Comparison of ENCODE assay signal across 33 cellular contexts in genomic region chr2:11679491-11680130, GRCh38. TPM values are rescaled to one million over a fixed set of nuclear protein-coding genes. Genes with fewer than 3 reads are reported as not detected.
A peak's percentile ranks its signal among the peaks of the same experiment; 100 is the strongest.
DNase-seq lines count a peak whose midpoint lies in the region; TF ChIP-seq lines count a peak whose summit lies in the region.
"Had no signal": no experiment of that assay in that cellular context is flagged by ENCODE, and none has a peak within 500 bp of the region (broad histone marks: within the 10 kb centered on the region; RNA-seq: fewer than 3 reads in every experiment).

No MANE protein-coding gene starts in this region.

- H3K27ac ChIP-seq in osteoblast (ENCODE audit: low read depth, low read length) (no peak overlapping the region), stomach (no peak overlapping the region), Karpas-422 (ENCODE audit: low read length) (no peak overlapping the region), GM23248 (no peak overlapping the region)
- H3K27ac ChIP-seq: A549, esophagus squamous epithelium, foreskin keratinocyte, heart left ventricle, transverse colon had no signal

- H3K4me2 ChIP-seq in osteoblast (ENCODE audit: insufficient read depth, low read length) (no peak overlapping the region), Karpas-422 (ENCODE audit: low read depth, low read length, poor library complexity, severe bottlenecking) (no peak overlapping the region), GM23248 (ENCODE audit: unreplicated experiment) (no peak overlapping the region)
- H3K4me2 ChIP-seq: A549 had no signal

- no peaks in the 10 kb centered on the region for H3K9me3 ChIP-seq in osteoblast (ENCODE audit: low read depth, low read length)
- H3K9me3 ChIP-seq in stomach = peaks cover 0 to 4% (median 0%) of the 10 kb centered on the region in 4 donors
- no peaks in the 10 kb centered on the region for H3K9me3 ChIP-seq in Karpas-422 (ENCODE audit: low read length)
- H3K9me3 ChIP-seq in GM23248 (ENCODE audit: low read depth) = no peaks in the 10 kb centered on the region
- H3K9me3 ChIP-seq: A549, esophagus squamous epithelium, heart left ventricle, transverse colon had no signal

- TF ChIP-seq CTCF in osteoblast (IDR thresholded peaks at IDR 0.05; ENCODE audit: extremely low read depth, low read depth, low read length) = no peak
- TF ChIP-seq CTCF in stomach (IDR thresholded peaks at IDR 0.05) = no peak

- H3K4me1 ChIP-seq in osteoblast (ENCODE audit: insufficient read depth, low read length) (no peaks in the 10 kb centered on the region), stomach (peaks cover 0 to 19% (median 11%) of the 10 kb centered on the region in 4 donors), Karpas-422 (ENCODE audit: low read length) (no peaks in the 10 kb centered on the region), GM23248 (ENCODE audit: insufficient read depth) (no peaks in the 10 kb centered on the region)
- H3K4me1 ChIP-seq: esophagus squamous epithelium, foreskin keratinocyte, transverse colon had no signal

- peak; percentile 47 for DNase-seq in activated effector memory CD4-positive, alpha-beta T cell treated with anti-CD3 and anti-CD28 coated beads, Interleukin-2, amount 50 U/mL, for 16 hours
- DNase-seq in activated effector memory CD4-positive, alpha-beta T cell treated with Interleukin-2 at 50 U/mL for 16 hours = no peak
- DNase-seq in cerebellum (ENCODE audit: low spot score) (peak; percentile 73), osteoblast (ENCODE audit: insufficient read length, low spot score, missing footprints) (peak; percentile 34), stomach (peak; percentile 24), Karpas-422 (no peak), GM23248 (no peak)
- no peak for DNase-seq in stimulated activated CD4-positive, alpha-beta T cell treated with anti-CD3 and anti-CD28 coated beads, Interleukin-4, amount 100 ng/mL, for 24 hours
- DNase-seq: activated CD4-positive, alpha-beta memory T cell treated with anti-CD3 and anti-CD28 coated beads, Interleukin-2, amount 10 ng/mL, durations not matched to agents 7 days and 5 days; activated CD4-positive, alpha-beta T cell treated with anti-CD3 and anti-CD28 coated beads for 1 hour; activated CD8-positive, alpha-beta memory T cell treated with anti-CD3 and anti-CD28 coated beads, Interleukin-2, amount 50 U/mL, for 48 hours; Calu3; CD4-positive, CD25-positive, alpha-beta regulatory T cell; DND-41; esophagus squamous epithelium; foreskin keratinocyte; midbrain; naive thymus-derived CD4-positive, alpha-beta T cell; NCI-H1694 treated with DMSO at 0.1 percent for 48 hours; NCI-H510A; occipital lobe; Right ventricle myocardium superior; T-helper 2 cell; transverse colon had no signal

- no peaks in the 10 kb centered on the region for H4K20me1 ChIP-seq in osteoblast (ENCODE audit: insufficient read depth, low read length)
- 0 out of 2 replicates have a peak, but pooled peaks cover 3% of the 10 kb centered on the region for H4K20me1 ChIP-seq in Karpas-422 (ENCODE audit: insufficient read depth, low read depth, low read length)
- H4K20me1 ChIP-seq in GM23248 (ENCODE audit: insufficient read depth) = no peaks in the 10 kb centered on the region

- TF ChIP-seq POLR2A in stomach (IDR thresholded peaks at IDR 0.05) = no peak

- H3K4me3 ChIP-seq in osteoblast (ENCODE audit: insufficient read depth, low read length) = no peak overlapping the region
- H3K4me3 ChIP-seq in stomach = no peak overlapping the region
- no peak overlapping the region for H3K4me3 ChIP-seq in Karpas-422 (ENCODE audit: low read length)
- no peak overlapping the region for H3K4me3 ChIP-seq in GM23248
- H3K4me3 ChIP-seq: A549, esophagus squamous epithelium, heart left ventricle, K562, transverse colon had no signal

- H3F3A ChIP-seq in GM23248 (ENCODE audit: insufficient read depth) = no peaks in the 10 kb centered on the region

- no peak for TF ChIP-seq EP300 in stomach (IDR thresholded peaks at IDR 0.05)

- intact Hi-C loops in stomach (cut with DNase I; ENCODE audit: low total_unique reads) = no loop called here

- H3K9me2 ChIP-seq in Karpas-422 (replicated peaks; ENCODE audit: insufficient read depth, low read length) (no peaks in the 10 kb centered on the region), GM23248 (ENCODE audit: insufficient read depth) (no peaks in the 10 kb centered on the region)

- in situ Hi-C loops in GM23248 (cut with MboI) = no loop called here

- 76 to 80% (median 78%) methylated on average over 13 of the region's 13 CpGs for WGBS in stomach, 5 donors
- WGBS in GM23248 (ENCODE audit: low coverage in 1 of 2, low lambda C conversion rate in 2 of 2, missing lambda C conversion rate in 2 of 2), 2 experiments = 70 to 73% methylated on average over 13 of the region's 13 CpGs

- H3K27me3 ChIP-seq in osteoblast (ENCODE audit: insufficient read depth, low read length) = peaks cover 62% of the 10 kb centered on the region
- peaks cover 0 to 33% (median 27%) of the 10 kb centered on the region in 3 donors for H3K27me3 ChIP-seq in stomach
- no peaks in the 10 kb centered on the region for H3K27me3 ChIP-seq in Karpas-422 (ENCODE audit: low read length)
- peaks cover 51% of the 10 kb centered on the region for H3K27me3 ChIP-seq in GM23248 (replicated peaks; ENCODE audit: insufficient read depth)

- no peaks in the 10 kb centered on the region for H3K36me3 ChIP-seq in osteoblast (ENCODE audit: insufficient read depth, low read length)
- no peaks in the 10 kb centered on the region for H3K36me3 ChIP-seq in stomach
- no peaks in the 10 kb centered on the region for H3K36me3 ChIP-seq in Karpas-422 (ENCODE audit: insufficient read depth, low read length)
- H3K36me3 ChIP-seq in GM23248 (ENCODE audit: low read depth) = no peaks in the 10 kb centered on the region
- H3K36me3 ChIP-seq: esophagus squamous epithelium, heart left ventricle, transverse colon had no signal

- H3K9ac ChIP-seq in Karpas-422 (ENCODE audit: low read length) (no peak overlapping the region), GM23248 (no peak overlapping the region)

- H2AFZ ChIP-seq in osteoblast (ENCODE audit: low read length) (no peak overlapping the region), Karpas-422 (ENCODE audit: low read length) (no peak overlapping the region), GM23248 (no peak overlapping the region)

- no peaks in the 10 kb centered on the region for H3K79me2 ChIP-seq in osteoblast (ENCODE audit: insufficient read depth, low read length)
- H3K79me2 ChIP-seq in Karpas-422 (ENCODE audit: low read length) = no peaks in the 10 kb centered on the region
- no peaks in the 10 kb centered on the region for H3K79me2 ChIP-seq in GM23248 (ENCODE audit: insufficient read depth)

RNA-seq across cellular contexts. Expression of gene NTSR2, which starts 9.6 kb away (rescaled TPM):
- total RNA-seq in cerebellum (1.7 TPM), osteoblast (not detected in 2 replicates), stomach (not detected)
- polyA plus RNA-seq in stomach (not detected), GM23248 (2016; fragmentation: Nextera tagmentation; extraction: Ambion mirVana) (not detected in 2 replicates)
- not detected in 2 replicates for total RNA-seq in Karpas-422 (2014; rRNA removed; shearing (Covaris generic); ENCODE audit: low replicate concordance)
- not detected in 2 replicates for total RNA-seq in GM23248 (2014; rRNA removed; shearing (Covaris generic))
- total RNA-seq: activated CD4-positive, alpha-beta memory T cell treated with anti-CD3 and anti-CD28 coated beads, Interleukin-2, amount 10 ng/mL, durations not matched to agents 7 days and 5 days; activated naive CD4-positive, alpha-beta T cell treated with anti-CD3 and anti-CD28 coated beads, Interleukin-2, amount 50 U/mL, for 72 hours; activated T-helper 17 cell treated with anti-CD3 and anti-CD28 coated beads, Interleukin-2, amount 50 U/mL, for 72 hours; bronchial epithelial cell; Calu3; CD4-positive, CD25-positive, alpha-beta regulatory T cell; esophagus squamous epithelium; foreskin keratinocyte; K562; liver; naive thymus-derived CD4-positive, alpha-beta T cell; renal cortical epithelial cell; transverse colon had no signal
- polyA plus RNA-seq: A549; CD4-positive, CD25-positive, alpha-beta regulatory T cell; foreskin keratinocyte; K562; keratinocyte; liver; naive thymus-derived CD4-positive, alpha-beta T cell had no signal

Comparison
In these comparisons a context has a peak if more than half of its experiments do, and no peak if none do; other contexts are left out.
1. DNase-seq: peak in activated effector memory CD4-positive, alpha-beta T cell treated with anti-CD3 and anti-CD28 coated beads, Interleukin-2, amount 50 U/mL, for 16 hours (single experiment), cerebellum (single experiment), osteoblast (single experiment) and stomach (single experiment); none in activated effector memory CD4-positive, alpha-beta T cell treated with Interleukin-2 at 50 U/mL for 16 hours (single experiment), Karpas-422 (single experiment), GM23248 (single experiment) and stimulated activated CD4-positive, alpha-beta T cell treated with anti-CD3 and anti-CD28 coated beads, Interleukin-4, amount 100 ng/mL, for 24 hours (single experiment).